In the genomic region with DNA sequence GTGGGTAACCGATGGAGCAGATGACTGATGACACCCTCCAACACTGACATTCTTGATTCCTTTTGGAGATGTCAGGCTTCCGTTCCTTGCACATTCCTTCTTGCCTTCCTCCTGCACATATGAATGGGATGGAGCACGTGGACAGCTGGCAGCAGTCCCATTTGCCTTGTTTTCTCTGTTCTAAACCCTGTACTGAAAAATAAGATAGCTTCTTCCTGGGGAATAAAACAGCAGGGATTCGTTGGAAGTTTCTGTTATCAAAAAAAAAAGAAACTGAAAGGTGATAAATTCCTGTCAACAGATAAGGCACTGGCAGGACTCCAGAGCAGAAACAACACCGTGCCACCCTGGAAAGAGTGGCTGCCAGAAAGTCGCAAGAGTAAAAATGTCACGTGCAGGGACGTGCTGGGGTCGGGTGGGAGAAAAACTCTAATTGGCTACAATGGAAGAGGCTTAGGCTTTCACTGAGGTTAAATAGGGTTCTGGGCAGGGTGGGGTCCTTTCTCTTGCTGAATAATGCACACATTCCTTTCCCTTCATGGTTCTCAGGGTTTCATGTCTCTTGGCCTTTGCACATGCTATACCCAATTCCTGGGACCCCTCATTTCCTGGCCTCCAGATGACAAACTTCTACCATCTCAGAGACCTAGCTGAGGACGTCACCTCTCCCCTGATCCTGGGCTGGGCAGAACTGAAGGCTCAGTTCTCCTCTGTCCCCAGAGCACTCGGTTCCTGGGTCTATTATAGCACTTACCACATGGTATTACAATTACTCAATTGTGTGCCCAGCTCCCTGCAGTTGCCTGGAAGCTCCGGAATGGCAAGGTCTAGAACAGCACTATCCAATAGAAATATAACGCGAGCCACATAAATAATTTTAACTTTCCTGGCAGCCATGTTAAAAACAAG, we compare ENCODE assay signal across 13 cellular contexts. TPM values are rescaled to one million over a fixed set of nuclear protein-coding genes. Genes with fewer than 3 reads are reported as not detected.
DNase-seq lines count a peak whose midpoint lies in the region; ATAC-seq and TF ChIP-seq lines count a peak whose summit lies in the region.
"Had no signal": no experiment of that assay in that cellular context is flagged by ENCODE, and none has a peak within 500 bp of the region (broad histone marks: within the 10 kb centered on the region; RNA-seq: fewer than 3 reads in every experiment).

No MANE protein-coding gene starts in this region.

- WGBS in testis, 2 donors, result 59 to 67% methylated on average over 14 of the region's 14 CpGs

- H3K4me3 ChIP-seq in colonic mucosa (no peak overlapping the region), testis (no peak overlapping the region)
- H3K4me3 ChIP-seq: GM12878, lung had no signal

- TF ChIP-seq CTCF in colonic mucosa (IDR thresholded peaks at IDR 0.05), result no peak
- TF ChIP-seq CTCF in testis (IDR thresholded peaks at IDR 0.05), result no peak

- H3K27me3 ChIP-seq in colonic mucosa (no peaks in the 10 kb centered on the region), testis (no peaks in the 10 kb centered on the region)

- H3K36me3 ChIP-seq in colonic mucosa (no peaks in the 10 kb centered on the region), testis (ENCODE audit: low read depth, missing control alignments) (no peaks in the 10 kb centered on the region)

- TF ChIP-seq POLR2A in testis (IDR thresholded peaks at IDR 0.05), result no peak

- ATAC-seq in GM19324 (IDR thresholded peaks at IDR 0.05; ENCODE audit: low FRiP score, unreplicated experiment), result no peak

- H3K27ac ChIP-seq in colonic mucosa (no peak overlapping the region), testis (no peak overlapping the region)

- in situ Hi-C loops in KBM-7 (cut with MboI; ENCODE audit: low pct_unique_long_range_greater_than_20kb, low sequenced_read_pairs), result loop anchor here (25.0 kb wide), 1 partner anchor 733 kb away; no protein-coding TSS in a partner anchor

- intact Hi-C loops in colonic mucosa (cut with DNase I) (no loop called here), testis (cut with DNase I; ENCODE audit: low total_unique reads) (no loop called here)

- H3K4me1 ChIP-seq in colonic mucosa (no peaks in the 10 kb centered on the region), testis (no peaks in the 10 kb centered on the region)

- DNase-seq in NCI-H1105 treated with DMSO at 0.1 percent for 48 hours (lab: John Stamatoyannopoulos, UW) (peak; percentile 14), NCI-H1105 (lab: John Stamatoyannopoulos, UW) (no peak), colonic mucosa (peak; percentile 84), left kidney (ENCODE audit: low read depth, low spot score) (peak; percentile 35), testis (peak; percentile 69), KBM-7 (no peak)
- no peak for DNase-seq in stimulated activated CD8-positive, alpha-beta memory T cell treated with anti-CD3 and anti-CD28 coated beads, Interleukin-4, amount 100 ng/mL, for 48 hours
- DNase-seq: activated CD4-positive, alpha-beta T cell treated with anti-CD3 and anti-CD28 coated beads for 1 hour; cerebellar nuclear complex had no signal

- no peak overlapping the region for H3K9ac ChIP-seq in colonic mucosa (ENCODE audit: low read depth in 2 of 2, low read length in 2 of 2)

- H3K9me3 ChIP-seq in colonic mucosa (no peaks in the 10 kb centered on the region), testis (no peaks in the 10 kb centered on the region)

RNA-seq across cellular contexts. Expression of a gene that starts 7.0 kb away (rescaled TPM):
- 1 to 10 TPM; 2.2 to 3.7 TPM for total RNA-seq in colonic mucosa
- total RNA-seq in testis, result 1 to 10 TPM; 6.6 to 8.2 TPM
- 9.1 TPM for polyA plus RNA-seq in testis (ENCODE audit: insufficient read depth, low read depth, low replicate concordance)
- total RNA-seq: activated T-helper 1 cell treated with anti-CD3 and anti-CD28 coated beads, Interleukin-12 subunit alpha, Interleukin-12 subunit beta, Interleukin-2, Interleukin-4 antibody, amounts not matched to agents 30 ng/mL and 10 ng/mL and 1 ng/mL, durations not matched to agents 14 hours and 24 hours and 36 hours had no signal

Comparison
In these comparisons a context has a peak if more than half of its experiments do, and no peak if none do; other contexts are left out.
1. DNase-seq: peak in NCI-H1105 treated with DMSO at 0.1 percent for 48 hours (single experiment), colonic mucosa (single experiment), left kidney (single experiment) and testis (single experiment); none in NCI-H1105 (single experiment), stimulated activated CD8-positive, alpha-beta memory T cell treated with anti-CD3 and anti-CD28 coated beads, Interleukin-4, amount 100 ng/mL, for 48 hours (single experiment) and KBM-7 (single experiment).